27 cellular contexts compared by ENCODE assay signal in the genomic region with DNA sequence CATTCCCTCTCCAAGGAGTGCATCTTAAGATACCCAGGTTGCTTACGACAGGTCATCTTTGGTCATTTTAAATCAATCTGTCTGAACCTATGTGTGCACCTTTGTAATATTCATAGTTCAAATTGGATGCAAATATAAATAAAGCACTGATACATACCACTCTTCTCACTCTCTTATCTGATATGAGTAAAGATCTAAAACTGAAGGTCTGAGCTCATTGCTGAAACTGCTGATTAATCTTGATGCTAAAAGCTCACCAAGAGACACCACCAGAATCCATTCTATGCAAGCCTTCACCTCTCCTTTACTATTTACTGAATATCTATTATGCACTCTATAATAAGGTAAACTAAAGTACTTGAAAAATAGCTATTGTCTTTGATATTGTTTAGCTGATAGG. TPM values are rescaled to one million over a fixed set of nuclear protein-coding genes. Genes with fewer than 3 reads are reported as not detected.
DNase-seq lines count a peak whose midpoint lies in the region; ATAC-seq and TF ChIP-seq lines count a peak whose summit lies in the region.
"Had no signal": no experiment of that assay in that cellular context is flagged by ENCODE, and none has a peak within 500 bp of the region (broad histone marks: within the 10 kb centered on the region; RNA-seq: fewer than 3 reads in every experiment).

No MANE protein-coding gene starts in this region.

- no peaks in the 10 kb centered on the region for H3K27me3 ChIP-seq in CD4-positive, CD25-positive, alpha-beta regulatory T cell (ENCODE audit: control insufficient read depth, insufficient read depth, low read length)
- H3K27me3 ChIP-seq in PC-3 (ENCODE audit: low read length) (no peaks in the 10 kb centered on the region), left ventricle myocardium inferior (ENCODE audit: low read depth) (no peaks in the 10 kb centered on the region)
- H3K27me3 ChIP-seq: esophagus squamous epithelium, left lung, suprapubic skin had no signal

- no peak for TF ChIP-seq CTCF in PC-3 (conservative IDR thresholded peaks at IDR 0.05; ENCODE audit: low read depth, low read length)
- no peak for TF ChIP-seq CTCF in left ventricle myocardium inferior (IDR thresholded peaks at IDR 0.05; ENCODE audit: borderline replicate concordance)

- H3K36me3 ChIP-seq in CD4-positive, CD25-positive, alpha-beta regulatory T cell (ENCODE audit: control insufficient read depth, insufficient read depth, low read length) = no peaks in the 10 kb centered on the region
- H3K36me3 ChIP-seq in PC-3 (ENCODE audit: low read depth, low read length) (no peaks in the 10 kb centered on the region), left ventricle myocardium inferior (peaks cover 4% of the 10 kb centered on the region)
- H3K36me3 ChIP-seq: esophagus squamous epithelium, suprapubic skin had no signal

- no peaks in the 10 kb centered on the region for H3K9me2 ChIP-seq in PC-3 (replicated peaks; ENCODE audit: low read length)

- no peaks in the 10 kb centered on the region for H3K27me3 Mint-ChIP-seq in CD4-positive, CD25-positive, alpha-beta regulatory T cell
- H3K27me3 Mint-ChIP-seq: dendritic cell treated with granulocyte-macrophage colony-stimulating factor and Interleukin-4, amounts not matched to agents 40 ng/mL and 50 ng/mL, for 4 days; naive thymus-derived CD8-positive, alpha-beta T cell; stimulated activated memory B cell treated with anti-CD40 and anti-IgM and Interleukin-4, amounts not matched to agents 10 μg/mL and 1 μg/mL and 100 μg/mL, for 72 hours had no signal

- peaks cover 6% of the 10 kb centered on the region for H3K36me3 Mint-ChIP-seq in CD4-positive, CD25-positive, alpha-beta regulatory T cell
- H3K36me3 Mint-ChIP-seq: WTC11 had no signal

- peak overlapping the region; percentile 91 for H3K4me2 ChIP-seq in PC-3 (ENCODE audit: low read length)

- H3K9me3 Mint-ChIP-seq in CD4-positive, CD25-positive, alpha-beta regulatory T cell = peaks cover 0 to 2% (median 0%) of the 10 kb centered on the region in 7 donors
- H3K9me3 Mint-ChIP-seq: dendritic cell treated with granulocyte-macrophage colony-stimulating factor and Interleukin-4, amounts not matched to agents 40 ng/mL and 50 ng/mL, for 4 days; immature natural killer cell; naive thymus-derived CD8-positive, alpha-beta T cell; stimulated activated memory B cell treated with anti-CD40 and anti-IgM and Interleukin-4, amounts not matched to agents 10 μg/mL and 1 μg/mL and 100 μg/mL, for 72 hours; WTC11 had no signal

- intact Hi-C loops in PC-3 (cut with micrococcal nuclease) (loop anchor here (5.0 kb wide), 1 partner anchor 34 kb away; no protein-coding TSS in a partner anchor), left ventricle myocardium inferior (cut with micrococcal nuclease) (no loop called here)

- no peaks in the 10 kb centered on the region for H4K20me1 ChIP-seq in PC-3 (ENCODE audit: low read length)

- H3K27ac ChIP-seq in CD4-positive, CD25-positive, alpha-beta regulatory T cell (ENCODE audit: insufficient read depth, low read length, poor library complexity, severe bottlenecking) = no peak overlapping the region
- H3K27ac ChIP-seq in PC-3 (ENCODE audit: low read length) = peak overlapping the region; percentile 11; the same call in 1 of the 2 replicates
- H3K27ac ChIP-seq in left ventricle myocardium inferior (replicated peaks) = no peak overlapping the region
- H3K27ac ChIP-seq: esophagus squamous epithelium, left lung, suprapubic skin had no signal

- peak overlapping the region; percentile 0 to 88 (median 20) for H3K4me3 Mint-ChIP-seq in CD4-positive, CD25-positive, alpha-beta regulatory T cell
- H3K4me3 Mint-ChIP-seq: activated CD4-positive, alpha-beta memory T cell treated with anti-CD3 and anti-CD28 coated beads, Interleukin-2, amount 10 ng/mL, durations not matched to agents 7 days and 5 days; dendritic cell treated with granulocyte-macrophage colony-stimulating factor and Interleukin-4, amounts not matched to agents 40 ng/mL and 50 ng/mL, for 4 days; immature natural killer cell; naive thymus-derived CD8-positive, alpha-beta T cell; stimulated activated memory B cell treated with anti-CD40 and anti-IgM and Interleukin-4, amounts not matched to agents 10 μg/mL and 1 μg/mL and 100 μg/mL, for 72 hours; WTC11 had no signal

- no peak for ATAC-seq in CD4-positive, CD25-positive, alpha-beta regulatory T cell (ENCODE audit: low read depth in 2 of 2)
- ATAC-seq in GM18868 (IDR thresholded peaks at IDR 0.05; ENCODE audit: unreplicated experiment) (peak; percentile 74), HG02884 (IDR thresholded peaks at IDR 0.05; ENCODE audit: unreplicated experiment) (peak; percentile 72), PC-3 (no peak), HG02588 (IDR thresholded peaks at IDR 0.05; ENCODE audit: unreplicated experiment) (no peak)
- ATAC-seq: left lung; naive thymus-derived CD8-positive, alpha-beta T cell; stimulated activated memory B cell treated with anti-CD40 and anti-IgM and Interleukin-4, amounts not matched to agents 10 μg/mL and 1 μg/mL and 100 μg/mL, for 72 hours; WTC11 had no signal

- no peak overlapping the region for H3K27ac Mint-ChIP-seq in CD4-positive, CD25-positive, alpha-beta regulatory T cell
- H3K27ac Mint-ChIP-seq: activated CD4-positive, alpha-beta memory T cell treated with anti-CD3 and anti-CD28 coated beads, Interleukin-2, amount 10 ng/mL, durations not matched to agents 7 days and 5 days; dendritic cell treated with granulocyte-macrophage colony-stimulating factor and Interleukin-4, amounts not matched to agents 40 ng/mL and 50 ng/mL, for 4 days; immature natural killer cell; stimulated activated memory B cell treated with anti-CD40 and anti-IgM and Interleukin-4, amounts not matched to agents 10 μg/mL and 1 μg/mL and 100 μg/mL, for 72 hours; WTC11 had no signal

- peak overlapping the region; percentile 58; the same call in 1 of the 2 replicates for H3K9ac ChIP-seq in PC-3 (ENCODE audit: low read length)

- H3K9me3 ChIP-seq in CD4-positive, CD25-positive, alpha-beta regulatory T cell (ENCODE audit: control insufficient read depth in 2 of 2, low read length in 2 of 2) = no peaks in the 10 kb centered on the region
- H3K9me3 ChIP-seq in PC-3 (ENCODE audit: low read length) (no peaks in the 10 kb centered on the region), left ventricle myocardium inferior (replicated peaks) (no peaks in the 10 kb centered on the region)
- H3K9me3 ChIP-seq: esophagus squamous epithelium, left lung, suprapubic skin had no signal

- H3K79me2 ChIP-seq in PC-3 (ENCODE audit: low read length) = no peaks in the 10 kb centered on the region

- H3K4me1 Mint-ChIP-seq in CD4-positive, CD25-positive, alpha-beta regulatory T cell = peaks cover 3 to 13% (median 4%) of the 10 kb centered on the region in 4 donors
- H3K4me1 Mint-ChIP-seq: immature natural killer cell; stimulated activated memory B cell treated with anti-CD40 and anti-IgM and Interleukin-4, amounts not matched to agents 10 μg/mL and 1 μg/mL and 100 μg/mL, for 72 hours; WTC11 had no signal

- no peaks in the 10 kb centered on the region for H3F3A ChIP-seq in PC-3 (ENCODE audit: low read length, unreplicated experiment)

- no TSS peak for BruUV-seq in PC-3 (replicated peaks; lab: Mats Ljungman, UMichigan)

- DNase-seq in CD4-positive, CD25-positive, alpha-beta regulatory T cell = no peak
- no peak for DNase-seq in PC-3
- no peak for DNase-seq in AML-193 (lab: John Stamatoyannopoulos, UW)
- no peak for DNase-seq in left ventricle myocardium inferior
- DNase-seq in AG20443 (ENCODE audit: low spot score) = no peak
- DNase-seq: activated CD4-positive, alpha-beta memory T cell treated with anti-CD3 and anti-CD28 coated beads, Interleukin-2, amount 10 ng/mL, durations not matched to agents 7 days and 5 days; activated gamma-delta T cell; C1 segment of cervical spinal cord; central memory CD4-positive, alpha-beta T cell; esophagus squamous epithelium; hippocampal formation; immature natural killer cell; KG1; left lung; naive thymus-derived CD8-positive, alpha-beta T cell; NCI-H1436; OCI-M1; retina; small intestine; T-helper 9 cell had no signal

- H2AFZ ChIP-seq in PC-3 (ENCODE audit: low read length) = peak overlapping the region; percentile 88

- no peaks in the 10 kb centered on the region for H3K4me1 ChIP-seq in CD4-positive, CD25-positive, alpha-beta regulatory T cell (ENCODE audit: control insufficient read depth, insufficient read depth, low read length, poor library complexity, severe bottlenecking)
- H3K4me1 ChIP-seq in PC-3 (ENCODE audit: insufficient read depth, low read length) (peaks cover 13% of the 10 kb centered on the region), left ventricle myocardium inferior (peaks cover 20% of the 10 kb centered on the region)
- H3K4me1 ChIP-seq: suprapubic skin had no signal

- CTCF ChIA-PET in PC-3 (lab: Charles Lee) = no interaction called here

- POLR2A ChIA-PET in PC-3 (lab: Charles Lee; ENCODE audit: unreplicated experiment) = interaction anchor here (0.6 kb wide), 2 partner anchors 69 to 1764 kb away, joined by 3 to 4 read pairs; no protein-coding TSS in a partner anchor

- peak overlapping the region; percentile 72 for H3K4me3 ChIP-seq in CD4-positive, CD25-positive, alpha-beta regulatory T cell (ENCODE audit: low read depth, low read length)
- peak overlapping the region; percentile 78 for H3K4me3 ChIP-seq in PC-3 (ENCODE audit: low read length)
- H3K4me3 ChIP-seq in left ventricle myocardium inferior = no peak overlapping the region
- H3K4me3 ChIP-seq: left lung, suprapubic skin had no signal

RNA-seq across cellular contexts. Expression of a gene that starts 16.6 kb away (rescaled TPM):
- total RNA-seq in CD4-positive, CD25-positive, alpha-beta regulatory T cell = 0.52 TPM
- under 1 TPM in 1 of 4 donors, not detected in 3; 0.09 TPM for polyA plus RNA-seq in CD4-positive, CD25-positive, alpha-beta regulatory T cell
- 0.18 TPM in 1 of 2 replicates, not detected in the other for total RNA-seq in PC-3 (2014; rRNA removed)
- 0.08 TPM for total RNA-seq in left ventricle myocardium inferior
- total RNA-seq: esophagus squamous epithelium, WTC11 had no signal

Comparison
In these comparisons a context has a peak if more than half of its experiments do, and no peak if none do; other contexts are left out.
1. ATAC-seq: peak in GM18868 (single experiment) and HG02884 (single experiment); none in CD4-positive, CD25-positive, alpha-beta regulatory T cell (0 of 2), PC-3 (single experiment) and HG02588 (single experiment).